Comparison of ENCODE assay signal across 7 cellular contexts in the genomic region with DNA sequence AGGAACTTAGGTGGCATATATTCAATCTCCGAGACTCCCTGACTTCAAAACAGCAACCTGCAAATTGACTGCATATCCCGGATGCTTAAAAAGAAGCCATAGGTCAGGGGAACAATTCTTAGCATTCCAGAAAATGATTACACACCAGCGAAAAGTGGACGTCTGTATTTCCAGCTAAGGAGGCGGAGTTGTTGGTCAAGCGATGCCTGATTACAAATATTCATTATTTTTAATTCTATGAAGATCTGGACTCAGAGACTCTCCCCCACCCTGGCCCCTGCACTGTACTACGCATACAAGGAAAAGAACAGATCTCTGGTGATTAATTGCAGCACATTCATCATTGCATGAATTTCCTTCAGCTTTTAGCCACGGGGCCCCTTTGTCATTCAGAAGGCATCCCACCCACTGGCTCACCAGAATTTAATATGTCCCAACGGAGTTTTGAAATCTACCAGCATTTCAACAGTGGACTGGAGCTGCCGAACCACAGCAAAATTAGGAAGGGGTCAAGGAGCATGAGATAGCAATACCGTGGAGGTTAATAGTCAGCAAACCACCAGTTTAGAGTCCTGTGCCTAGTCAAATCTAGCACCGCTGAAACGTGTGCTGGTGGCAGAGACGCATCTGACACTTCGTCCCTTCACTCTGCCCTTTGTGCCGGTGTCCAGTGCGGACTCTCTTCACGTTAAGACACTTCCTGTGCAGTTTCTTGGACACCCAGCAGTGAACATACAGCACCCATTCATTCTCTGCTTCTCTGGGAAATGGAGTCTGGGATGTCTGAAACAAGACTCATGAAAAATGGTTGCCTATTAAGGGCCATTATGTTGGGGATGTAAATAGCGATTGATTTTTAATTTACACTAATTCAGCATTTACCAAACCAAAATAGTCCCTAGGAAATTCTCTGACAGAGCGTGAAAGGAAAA. TPM values are rescaled to one million over a fixed set of nuclear protein-coding genes. Genes with fewer than 3 reads are reported as not detected.
A peak's percentile ranks its signal among the peaks of the same experiment; 100 is the strongest.
DNase-seq lines count a peak whose midpoint lies in the region; ATAC-seq and TF ChIP-seq lines count a peak whose summit lies in the region.
"Not testable (repeated sequence)": the region's sequence is repeated elsewhere in the genome, so short reads cannot be mapped to it uniquely, and the experiment has no call there.

No MANE protein-coding gene starts in this region.

- not testable (repeated sequence) for H4K20me1 ChIP-seq in PC-3 (ENCODE audit: low read length)

- not testable (repeated sequence) for H3K4me3 Mint-ChIP-seq in naive thymus-derived CD4-positive, alpha-beta T cell

- H3K9me3 Mint-ChIP-seq in naive thymus-derived CD4-positive, alpha-beta T cell: not testable (repeated sequence)

- not testable (repeated sequence) for H3K36me3 ChIP-seq in PC-3 (ENCODE audit: low read depth, low read length); brain microvascular endothelial cell (replicated peaks); naive thymus-derived CD4-positive, alpha-beta T cell (ENCODE audit: control insufficient read depth in 2 of 3, insufficient read depth in 3 of 3, low read length in 3 of 3)
- H3K36me3 ChIP-seq in esophagus squamous epithelium: peaks cover 0 to 27% (median 0%) of the 10 kb centered on the region in 3 donors

- not testable (repeated sequence) for H3K9ac ChIP-seq in PC-3 (ENCODE audit: low read length)

- CTCF ChIA-PET in PC-3 (lab: Charles Lee): not testable (repeated sequence)
- CTCF ChIA-PET in naive thymus-derived CD4-positive, alpha-beta T cell (lab: Charles Lee): interaction anchor here (0.5 kb wide), 1 partner anchor 143 kb away, joined by 3 read pairs; no protein-coding TSS in a partner anchor

- in situ Hi-C loops in G401 (cut with HindIII; ENCODE audit: low sequenced_read_pairs); brain microvascular endothelial cell (cut with HindIII; ENCODE audit: low pct_ligation_motif_present, low sequenced_read_pairs): not testable (repeated sequence)

- not testable (repeated sequence) for H2AFZ ChIP-seq in PC-3 (ENCODE audit: low read length)

- not testable (repeated sequence) for TF ChIP-seq CTCF in PC-3 (conservative IDR thresholded peaks at IDR 0.05; ENCODE audit: low read depth, low read length); brain microvascular endothelial cell (IDR thresholded peaks at IDR 0.05; ENCODE audit: low read depth, low read length, missing control alignments); esophagus squamous epithelium (IDR thresholded peaks at IDR 0.05)

- POLR2A ChIA-PET in PC-3 (lab: Charles Lee; ENCODE audit: unreplicated experiment): not testable (repeated sequence)
- POLR2A ChIA-PET in naive thymus-derived CD4-positive, alpha-beta T cell (lab: Charles Lee): interaction anchor here (0.6 kb wide), 1 partner anchor 942 kb away, joined by 6 read pairs; no protein-coding TSS in a partner anchor

- H3K4me3 ChIP-seq in PC-3 (ENCODE audit: low read length); brain microvascular endothelial cell (ENCODE audit: low read depth, low read length); esophagus squamous epithelium; right cardiac atrium (ENCODE audit: low read length); naive thymus-derived CD4-positive, alpha-beta T cell (ENCODE audit: low read length); skeletal muscle cell (ENCODE audit: low read depth, low read length): not testable (repeated sequence)

- DNase-seq in G401 (ENCODE audit: low spot score) (peak; percentile 22), brain microvascular endothelial cell (peak; percentile 56), skeletal muscle cell (ENCODE audit: low read depth) (peak; percentile 37)
- DNase-seq in PC-3; esophagus squamous epithelium (lab: John Stamatoyannopoulos, UW); right cardiac atrium; naive thymus-derived CD4-positive, alpha-beta T cell: not testable (repeated sequence)

- not testable (repeated sequence) for H3K4me2 ChIP-seq in PC-3 (ENCODE audit: low read length)

- not testable (repeated sequence) for H3F3A ChIP-seq in PC-3 (ENCODE audit: low read length, unreplicated experiment)

- peaks cover 0 to 20% (median 16%) of the 10 kb centered on the region in 5 donors for H3K36me3 Mint-ChIP-seq in naive thymus-derived CD4-positive, alpha-beta T cell

- BruUV-seq in PC-3 (replicated peaks; lab: Mats Ljungman, UMichigan): not testable (repeated sequence)

- H3K27ac ChIP-seq in PC-3 (ENCODE audit: low read length) (peak overlapping the region; percentile 96), brain microvascular endothelial cell (peak overlapping the region; percentile 76), esophagus squamous epithelium (peak overlapping the region; percentile 25 to 80 (median 74)), right cardiac atrium (ENCODE audit: low read length) (peak overlapping the region; percentile 64)
- not testable (repeated sequence) for H3K27ac ChIP-seq in naive thymus-derived CD4-positive, alpha-beta T cell (ENCODE audit: low read depth, low read length)

- H3K27me3 Mint-ChIP-seq in naive thymus-derived CD4-positive, alpha-beta T cell: not testable (repeated sequence)

- peak overlapping the region in 1 of 9 donors; percentile 13 for H3K27ac Mint-ChIP-seq in naive thymus-derived CD4-positive, alpha-beta T cell

- not testable (repeated sequence) for ATAC-seq in PC-3, right cardiac atrium
- ATAC-seq in naive thymus-derived CD4-positive, alpha-beta T cell: peak; percentile 50

- not testable (repeated sequence) for H3K79me2 ChIP-seq in PC-3 (ENCODE audit: low read length)

- intact Hi-C loops in PC-3 (cut with micrococcal nuclease); esophagus squamous epithelium (cut with DNase I); naive thymus-derived CD4-positive, alpha-beta T cell (cut with micrococcal nuclease): not testable (repeated sequence)
- intact Hi-C loops in right cardiac atrium (cut with DNase I): loop anchor here in 1 of 4 donors (10.0 kb wide), 1 partner anchor 63 kb away; no protein-coding TSS in a partner anchor

- not testable (repeated sequence) for H3K9me2 ChIP-seq in PC-3 (replicated peaks; ENCODE audit: low read length)

- TF ChIP-seq POLR2A in esophagus squamous epithelium (IDR thresholded peaks at IDR 0.05): not testable (repeated sequence)

- H3K9me3 ChIP-seq in PC-3 (ENCODE audit: low read length); esophagus squamous epithelium; right cardiac atrium (ENCODE audit: control insufficient read depth, low read length); naive thymus-derived CD4-positive, alpha-beta T cell (ENCODE audit: control insufficient read depth in 2 of 3, low read length in 3 of 3): not testable (repeated sequence)

- H3K4me1 ChIP-seq in PC-3 (ENCODE audit: insufficient read depth, low read length) (peaks cover 40% of the 10 kb centered on the region), esophagus squamous epithelium (peaks cover 19 to 98% (median 24%) of the 10 kb centered on the region in 3 donors)
- H3K4me1 ChIP-seq in right cardiac atrium (ENCODE audit: control insufficient read depth, insufficient read depth, low read length); naive thymus-derived CD4-positive, alpha-beta T cell (ENCODE audit: control insufficient read depth in 2 of 2, insufficient read depth in 2 of 2, low read length in 2 of 2): not testable (repeated sequence)

- WGBS in esophagus squamous epithelium, 2 donors: 51 to 54% methylated on average over 10 to 13 of the region's 20 CpGs
- whole genome bisulfite sequencing in right cardiac atrium: 35% methylated on average over 15 of the region's 20 CpGs

- not testable (repeated sequence) for H3K27me3 ChIP-seq in PC-3 (ENCODE audit: low read length); brain microvascular endothelial cell (replicated peaks); esophagus squamous epithelium; right cardiac atrium (ENCODE audit: control insufficient read depth, insufficient read depth); naive thymus-derived CD4-positive, alpha-beta T cell (ENCODE audit: control insufficient read depth in 2 of 2, insufficient read depth in 2 of 2, low read length in 2 of 2)

- peaks cover 12 to 19% (median 14%) of the 10 kb centered on the region in 7 donors for H3K4me1 Mint-ChIP-seq in naive thymus-derived CD4-positive, alpha-beta T cell

RNA-seq across cellular contexts. Expression of gene SVIL, which starts 46.8 kb away (rescaled TPM):
- 10.4 and 36.3 TPM in 2 replicates for total RNA-seq in G401 (2014; rRNA removed; shearing (Covaris generic))
- total RNA-seq in PC-3 (2014; rRNA removed) (19.2 and 27.2 TPM in 2 replicates), esophagus squamous epithelium (100 to 1,000 TPM in 2 of 4 donors, 10 to 100 TPM in 2; 71.1 to 227 (median 147) TPM), right cardiac atrium (100 to 1,000 TPM; 254 to 374 (median 287) TPM)
- 106 TPM for polyA plus RNA-seq in right cardiac atrium
- total RNA-seq in naive thymus-derived CD4-positive, alpha-beta T cell: 10 to 100 TPM; 13.5 to 48.9 (median 23.5) TPM
- polyA plus RNA-seq in naive thymus-derived CD4-positive, alpha-beta T cell: 10 to 100 TPM in 1 of 2 donors, 1 to 10 TPM in 1; 8.7 to 16.3 TPM
